In genomic region chr5:132663771-132664695, GRCh38 we compare ENCODE assay signal across 12 cellular contexts. TPM values are rescaled to one million over a fixed set of nuclear protein-coding genes. Genes with fewer than 3 reads are reported as not detected.
DNase-seq lines count a peak whose midpoint lies in the region; ATAC-seq, FAIRE-seq and TF ChIP-seq lines count a peak whose summit lies in the region.
"Had no signal": no experiment of that assay in that cellular context is flagged by ENCODE, and none has a peak within 500 bp of the region (broad histone marks: within the 10 kb centered on the region; RNA-seq: fewer than 3 reads in every experiment).

No MANE protein-coding gene starts in this region.

- TF ChIP-seq POLR2A in GM10847 (IDR thresholded peaks at IDR 0.05; ENCODE audit: extremely low read depth, insufficient read length), result peak; percentile 8

- H3K9me3 Mint-ChIP-seq in astrocyte (ENCODE audit: unreplicated experiment), result peaks cover 1% of the 10 kb centered on the region

- H3K27ac ChIP-seq in astrocyte (ENCODE audit: low read depth, low read length), result no peak overlapping the region

- peak overlapping the region; percentile 73 for H3K27ac Mint-ChIP-seq in astrocyte (ENCODE audit: unreplicated experiment)

- no peak for FAIRE-seq in astrocyte (lab: Jason Lieb, UNC)

- peaks cover 38% of the 10 kb centered on the region for H3K4me1 Mint-ChIP-seq in astrocyte (ENCODE audit: low read depth, unreplicated experiment)

- no peak overlapping the region for H3K4me2 ChIP-seq in astrocyte (ENCODE audit: low read length)

- no peaks in the 10 kb centered on the region for H3K27me3 ChIP-seq in astrocyte (ENCODE audit: insufficient read depth, low read length)

- no peaks in the 10 kb centered on the region for H3K9me3 ChIP-seq in astrocyte (ENCODE audit: insufficient read depth, low read depth, low read length)

- H2AFZ ChIP-seq in astrocyte (ENCODE audit: low read depth, low read length), result no peak overlapping the region

- no peaks in the 10 kb centered on the region for H3K36me3 Mint-ChIP-seq in astrocyte (ENCODE audit: low read depth, unreplicated experiment)

- no peak for DNase-seq in astrocyte (ENCODE audit: low read depth)
- DNase-seq in UCSD-AML1 (lab: John Stamatoyannopoulos, UW; ENCODE audit: unreplicated experiment), result no peak
- DNase-seq in NCI-H82 (lab: John Stamatoyannopoulos, UW), result no peak
- DNase-seq in mesenteric fat pad (ENCODE audit: low spot score), result no peak
- no peak for DNase-seq in islet precursor cell
- DNase-seq: DMS79 treated with DMSO at 0.1 percent for 48 hours had no signal

- H3K9ac ChIP-seq in astrocyte (ENCODE audit: low read length), result no peak overlapping the region

- no peak overlapping the region for H3K4me3 Mint-ChIP-seq in astrocyte (ENCODE audit: unreplicated experiment)

- no peak overlapping the region for H3K4me3 ChIP-seq in astrocyte (ENCODE audit: insufficient read depth, low read depth, low read length)

- no peak for TF ChIP-seq CTCF in astrocyte (IDR thresholded peaks at IDR 0.05; ENCODE audit: insufficient read depth, low read depth, low read length)

- H3K4me1 ChIP-seq in astrocyte (ENCODE audit: insufficient read depth, low read length), result no peaks in the 10 kb centered on the region

- peaks cover 7% of the 10 kb centered on the region for H3K27me3 Mint-ChIP-seq in astrocyte (ENCODE audit: low read depth, unreplicated experiment)

- no peaks in the 10 kb centered on the region for H3K79me2 ChIP-seq in astrocyte (ENCODE audit: insufficient read depth, low read length)

- ATAC-seq in GM19452 (IDR thresholded peaks at IDR 0.05; ENCODE audit: unreplicated experiment), result peak; percentile 51
- ATAC-seq in HG03108 (IDR thresholded peaks at IDR 0.05; ENCODE audit: unreplicated experiment), result peak; percentile 44

- no peaks in the 10 kb centered on the region for H4K20me1 ChIP-seq in astrocyte (ENCODE audit: insufficient read depth, low read length)

- no peaks in the 10 kb centered on the region for H3K36me3 ChIP-seq in astrocyte (ENCODE audit: insufficient read depth, low read length)

RNA-seq across cellular contexts. Expression of gene IL13, which starts 6.1 kb away (rescaled TPM):
- total RNA-seq in astrocyte (not detected in 2 replicates), mesenteric fat pad (not detected)
- total RNA-seq: dermis microvascular lymphatic vessel endothelial cell, lung microvascular endothelial cell, MCF 10A had no signal

RNA-seq across cellular contexts. Expression of gene IL4, which starts 9.8 kb away (rescaled TPM):
- total RNA-seq in astrocyte, result not detected in 2 replicates
- total RNA-seq in mesenteric fat pad, result not detected
- total RNA-seq: dermis microvascular lymphatic vessel endothelial cell, lung microvascular endothelial cell, MCF 10A had no signal
